19 cellular contexts compared by ENCODE assay signal in the genomic region with DNA sequence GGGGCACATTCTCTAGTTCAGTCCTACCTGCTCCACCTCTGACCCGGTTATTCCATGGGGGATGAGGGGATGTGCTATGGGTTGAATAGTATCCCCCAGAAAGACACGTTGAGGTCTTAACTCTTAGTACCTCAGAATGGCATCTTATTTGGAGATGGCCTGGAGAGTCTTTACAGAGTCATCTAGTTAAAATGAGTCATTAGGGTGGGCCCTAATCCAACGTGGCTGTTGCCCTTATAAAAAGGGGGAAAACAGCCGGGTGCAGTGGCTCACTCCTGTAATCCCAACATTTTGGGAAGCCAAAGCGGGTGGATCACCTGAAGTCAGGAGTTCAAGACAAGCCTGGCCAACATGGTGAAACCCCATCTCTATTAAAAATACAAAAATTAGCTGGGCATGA. TPM values are rescaled to one million over a fixed set of nuclear protein-coding genes. Genes with fewer than 3 reads are reported as not detected.
"Had no signal": no experiment of that assay in that cellular context is flagged by ENCODE, and none has a peak within 500 bp of the region (broad histone marks: within the 10 kb centered on the region; RNA-seq: fewer than 3 reads in every experiment).

No MANE protein-coding gene starts in this region.

- DNase-seq: activated CD4-positive, alpha-beta memory T cell treated with anti-CD3 and anti-CD28 coated beads, Interleukin-2, amount 10 ng/mL, durations not matched to agents 7 days and 5 days; activated CD4-positive, alpha-beta T cell treated with anti-CD3 and anti-CD28 coated beads for 1 hour; activated CD8-positive, alpha-beta memory T cell treated with anti-CD3 and anti-CD28 coated beads, Interleukin-2, amount 50 U/mL, for 48 hours; activated naive CD4-positive, alpha-beta T cell treated with anti-CD3 and anti-CD28 coated beads, Interleukin-2, amount 50 U/mL, for 16 hours; anterior cingulate cortex; hypothalamus; ovary; retina; stimulated activated naive B cell treated with anti-CD40 and anti-IgM and Interleukin-4, amounts not matched to agents 10 μg/mL and 1 μg/mL and 100 μg/mL, for 72 hours; substantia nigra; T-helper 9 cell; trophoblast cell had no signal

- H3K27me3 Mint-ChIP-seq: activated CD4-positive, alpha-beta memory T cell treated with anti-CD3 and anti-CD28 coated beads, Interleukin-2, amount 10 ng/mL, durations not matched to agents 7 days and 5 days had no signal

- H3K9me3 ChIP-seq: ovary had no signal

- H3K36me3 ChIP-seq: ovary had no signal

- H3K27ac ChIP-seq: dorsolateral prefrontal cortex, ovary, skin epidermis had no signal

- H3K27me3 ChIP-seq: ovary had no signal

- ATAC-seq: esophagus mucosa; stimulated activated naive B cell treated with anti-CD40 and anti-IgM and Interleukin-4, amounts not matched to agents 10 μg/mL and 1 μg/mL and 100 μg/mL, for 72 hours had no signal

- H3K4me3 Mint-ChIP-seq: neural crest cell; stimulated activated naive B cell treated with anti-CD40 and anti-IgM and Interleukin-4, amounts not matched to agents 10 μg/mL and 1 μg/mL and 100 μg/mL, for 72 hours had no signal

- H3K4me3 ChIP-seq: ovary, skin epidermis had no signal

- H3K9me3 Mint-ChIP-seq: neural crest cell had no signal

RNA-seq across cellular contexts. Expression of a gene that starts 5.7 kb away (rescaled TPM):
- total RNA-seq: glomerular endothelial cell, mesenteric fat pad, neural crest cell had no signal

RNA-seq across cellular contexts. Expression of a gene that starts 13.5 kb away (rescaled TPM):
- total RNA-seq: glomerular endothelial cell, neural crest cell had no signal

RNA-seq across cellular contexts. Expression of a gene that starts 23.9 kb away (rescaled TPM):
- total RNA-seq: activated CD4-positive, alpha-beta memory T cell treated with anti-CD3 and anti-CD28 coated beads, Interleukin-2, amount 10 ng/mL, durations not matched to agents 7 days and 5 days; dorsolateral prefrontal cortex; esophagus mucosa; glomerular endothelial cell; lower leg skin; mesenteric fat pad; neural crest cell had no signal
- polyA plus RNA-seq: ovary had no signal

RNA-seq across cellular contexts. Expression of a gene that starts 39.4 kb away (rescaled TPM):
- total RNA-seq: activated CD4-positive, alpha-beta memory T cell treated with anti-CD3 and anti-CD28 coated beads, Interleukin-2, amount 10 ng/mL, durations not matched to agents 7 days and 5 days; dorsolateral prefrontal cortex; esophagus mucosa; glomerular endothelial cell; lower leg skin; mesenteric fat pad; neural crest cell had no signal
- polyA plus RNA-seq: ovary had no signal
